Comparison of ENCODE assay signal across 8 cellular contexts in genomic region chr1:182391362-182392044, GRCh38. TPM values are rescaled to one million over a fixed set of nuclear protein-coding genes. Genes with fewer than 3 reads are reported as not detected.
DNase-seq lines count a peak whose midpoint lies in the region; ATAC-seq, FAIRE-seq and TF ChIP-seq lines count a peak whose summit lies in the region.

Gene GLUL, minus strand, starts transcription at chr1:182391790. Its CDS starts 3,053 bp downstream, at chr1:182388737.

- under 1% methylated on average over 70 of the region's 70 CpGs for WGBS in right cardiac atrium
- WGBS in aorta, 2 donors, result 0 to 1% methylated on average over 63 to 70 of the region's 70 CpGs

- FAIRE-seq in GM12891 (lab: Jason Lieb, UNC), result peak; percentile 62

- intact Hi-C loops in T-helper 1 cell treated with Interleukin-12 subunit alpha and Interleukin-12 subunit beta and Interleukin-4 antibody, amounts not matched to agents 30 ng/mL and 1 ng/mL, for 36 hours (cut with micrococcal nuclease), result loop anchor here (1.0 to 10.0 kb wide), 12 partner anchors 90 to 1243 kb away; partner anchors contain the start of genes ARPC5, DHX9, NPL and RGS16
- intact Hi-C loops in right cardiac atrium (cut with DNase I), result loop anchor here in 2 of 4 donors (5.0 to 10.0 kb wide), 3 partner anchors 87 to 249 kb away; no protein-coding TSS in a partner anchor
- intact Hi-C loops in aorta (cut with DNase I), result loop anchor here in 1 of 2 donors (2.0 to 10.0 kb wide), 2 partner anchors 43 to 97 kb away; no protein-coding TSS in a partner anchor

- H3K4me1 ChIP-seq in right cardiac atrium (ENCODE audit: control insufficient read depth, insufficient read depth, low read length), result peaks cover 2% of the 10 kb centered on the region
- H3K4me1 ChIP-seq in aorta (ENCODE audit: control insufficient read depth in 1 of 2, insufficient read depth in 2 of 2, low read length in 2 of 2), result no peaks in the 10 kb centered on the region

- ATAC-seq in HG02798 (IDR thresholded peaks at IDR 0.05; ENCODE audit: poor library complexity, unreplicated experiment) (peak; percentile 77), right cardiac atrium (peak; percentile 95 to 96), aorta (ENCODE audit: low FRiP score) (peak; percentile 94)

- no peaks in the 10 kb centered on the region for H3K27me3 ChIP-seq in right cardiac atrium (ENCODE audit: control insufficient read depth, insufficient read depth)
- no peaks in the 10 kb centered on the region for H3K27me3 ChIP-seq in aorta (ENCODE audit: control insufficient read depth in 1 of 2, insufficient read depth in 2 of 2, low read length in 1 of 2)

- H3K9me3 ChIP-seq in right cardiac atrium (ENCODE audit: control insufficient read depth, low read length) (no peaks in the 10 kb centered on the region), aorta (ENCODE audit: control insufficient read depth, low read length) (no peaks in the 10 kb centered on the region)

- TF ChIP-seq POLR2A in GM12891 (IDR thresholded peaks at IDR 0.05; ENCODE audit: low read depth, low read length), result peak; percentile 92

- H3K4me3 ChIP-seq in right cardiac atrium (ENCODE audit: low read length) (peak within 1 kb of the TSS; percentile 91), aorta (ENCODE audit: low read length in 2 of 2) (peak within 1 kb of the TSS; percentile 87 to 96)

- H3K27ac ChIP-seq in right cardiac atrium (ENCODE audit: low read length) (peak within 1 kb of the TSS; percentile 97), aorta (ENCODE audit: low read depth in 1 of 2, low read length in 2 of 2) (peak within 1 kb of the TSS; percentile 36 to 63)

- H3K36me3 ChIP-seq in aorta (ENCODE audit: control insufficient read depth in 1 of 2, insufficient read depth in 2 of 2, low read length in 1 of 2), result peaks cover 3 to 4% of the 10 kb centered on the region in 2 donors

- DNase-seq in GM12891 (ENCODE audit: insufficient read length, low spot score) (peak; percentile 78), NCI-H1417 treated with DMSO at 0.1 percent for 48 hours (lab: John Stamatoyannopoulos, UW) (peak; percentile 74), anterior cingulate cortex (lab: John Stamatoyannopoulos, UW) (peak; percentile 58 to 97 (median 94)), right cardiac atrium (peak; percentile 93 to 98 (median 98)), pulmonary artery endothelial cell (ENCODE audit: low read depth, low spot score) (peak; percentile 75), aorta (peak; percentile 96 to 97)

TF ChIP-seq in GM12891, 5 proteins besides CTCF, POLR2A, EP300 and RAD21:
- peak; percentile 91 for TF ChIP-seq POLR2AphosphoS5 (IDR thresholded peaks at IDR 0.05; ENCODE audit: low read depth, low read length)
- no peak for TF ChIP-seq POU2F2 (IDR thresholded peaks at IDR 0.05; ENCODE audit: low read depth, low read length)
- TF ChIP-seq TAF1 (IDR thresholded peaks at IDR 0.05; ENCODE audit: low read depth, low read length), result peak; percentile 75

RNA-seq across cellular contexts. Expression of gene GLUL, which starts in this region (rescaled TPM):
- 90.3 TPM for polyA plus RNA-seq in GM12891 (2012; ENCODE audit: low read depth, missing spikeins)
- total RNA-seq in T-helper 1 cell treated with Interleukin-12 subunit alpha and Interleukin-12 subunit beta and Interleukin-4 antibody, amounts not matched to agents 30 ng/mL and 1 ng/mL, for 36 hours, result 218 and 225 TPM in 2 replicates
- 100 to 1,000 TPM; 303 to 361 (median 342) TPM for total RNA-seq in right cardiac atrium
- polyA plus RNA-seq in right cardiac atrium, result 199 TPM
- 303 and 411 TPM in 2 replicates for total RNA-seq in pulmonary artery endothelial cell
- 100 to 1,000 TPM; 421 to 549 TPM for total RNA-seq in aorta
- 100 to 1,000 TPM; 144 to 222 TPM for polyA plus RNA-seq in aorta

Comparison
In these comparisons a context has a peak if more than half of its experiments do, and no peak if none do; other contexts are left out.
1. Peak in every context shown above with its lines: DNase-seq, ATAC-seq, H3K4me3 ChIP-seq and H3K27ac ChIP-seq.